ENCODE assay signal across 8 cellular contexts in the genomic region with DNA sequence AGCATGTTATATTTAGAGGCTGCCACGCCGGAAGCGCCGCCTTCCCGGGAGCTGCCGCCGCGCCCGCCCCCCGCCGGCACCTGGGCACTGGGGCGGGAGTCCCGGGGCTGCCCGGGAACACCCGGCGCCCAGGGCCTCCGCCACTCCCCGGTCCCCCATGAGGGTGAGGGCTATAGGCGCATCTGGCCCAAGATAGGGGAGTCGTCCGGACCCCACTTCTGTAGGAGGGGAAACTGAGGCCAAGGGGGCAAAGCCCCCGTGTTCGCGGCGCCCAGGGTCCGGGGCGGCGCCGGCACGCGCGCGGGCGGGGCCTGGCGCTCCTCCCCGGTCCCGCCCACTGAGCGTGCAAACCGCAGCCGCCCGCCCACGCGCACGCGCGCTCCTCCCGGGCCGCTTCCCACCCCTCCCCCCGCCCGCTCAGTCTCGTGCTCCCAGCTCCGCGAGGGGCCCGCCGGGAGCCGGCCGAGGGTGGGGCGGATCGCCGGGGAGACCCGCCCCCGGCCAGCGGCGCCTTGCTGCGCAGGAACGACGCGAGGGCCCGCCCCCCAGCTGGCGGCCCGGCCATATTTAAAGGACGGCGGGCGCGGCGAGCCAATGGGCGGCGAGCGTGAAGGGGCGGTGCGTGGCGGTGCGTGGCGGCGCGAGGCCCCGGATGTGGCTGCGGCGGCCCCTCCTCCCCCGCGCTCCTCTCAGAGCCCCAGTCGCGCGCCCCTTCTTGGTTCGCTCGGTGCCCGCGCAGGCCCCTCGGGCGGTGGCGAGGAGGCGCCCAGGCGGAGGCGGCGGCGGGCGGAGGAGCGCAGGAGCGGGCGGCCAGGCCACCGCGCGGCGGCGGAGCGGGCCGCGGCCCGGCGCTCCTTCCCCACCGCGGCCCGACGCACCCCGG. TPM values are rescaled to one million over a fixed set of nuclear protein-coding genes. Genes with fewer than 3 reads are reported as not detected.
DNase-seq lines count a peak whose midpoint lies in the region; ATAC-seq and TF ChIP-seq lines count a peak whose summit lies in the region.

A gene (plus strand): TSS at position 700 of the 883 bp plus-strand sequence. CDS start 192 bp downstream, outside the sequence.

- no peak for TF ChIP-seq CTCF in BJ (IDR thresholded peaks at IDR 0.05; ENCODE audit: insufficient read depth, low read depth, low read length)

- CTCF ChIA-PET in BJ (lab: Yijun Ruan, JAX) = interaction anchor here (0.6 to 2.8 kb wide), 5 partner anchors 14 to 1593 kb away, joined by 3 to 11 read pairs (median 4); no protein-coding TSS in a partner anchor

- H3K4me3 ChIP-seq in BJ (ENCODE audit: low read depth, low read length) = peak within 1 kb of the TSS; percentile 73

- DNase-seq in BJ (ENCODE audit: low read depth) = peak; percentile 82
- DNase-seq in NCI-H526 (lab: John Stamatoyannopoulos, UW) = peak; percentile 85 to 99
- DNase-seq in activated CD4-positive, alpha-beta T cell treated with anti-CD3 and anti-CD28 coated beads for 48 hours = peak; percentile 97
- peak; percentile 93 to 98 (median 96) for DNase-seq in stimulated activated CD4-positive, alpha-beta T cell treated with anti-CD3 and anti-CD28 coated beads, Interleukin-1b, Interleukin-23, amount 100 ng/mL, for 24 hours (ENCODE audit: low read depth in 4 of 4, low spot score in 1 of 4)

- POLR2A ChIA-PET in BJ (lab: Charles Lee) = no interaction called here

- peak within 1 kb of the TSS; percentile 90 for H3K27ac ChIP-seq in cingulate gyrus (ENCODE audit: low read depth, low read length)
- peak within 1 kb of the TSS; percentile 91 for H3K27ac ChIP-seq in layer of hippocampus (ENCODE audit: low read depth, low read length)

- H3K27me3 ChIP-seq in BJ (ENCODE audit: control insufficient read depth, insufficient read depth, low read length) (peaks cover 11% of the 10 kb centered on the region), layer of hippocampus (ENCODE audit: control insufficient read depth, insufficient read depth, low read length) (peaks cover 3% of the 10 kb centered on the region)

- H3K36me3 ChIP-seq in BJ (ENCODE audit: control insufficient read depth, insufficient read depth, low read length) = peaks cover 14% of the 10 kb centered on the region

- ATAC-seq in GM19324 (IDR thresholded peaks at IDR 0.05; ENCODE audit: low FRiP score, unreplicated experiment) = peak; percentile 83
- peak; percentile 61 for ATAC-seq in HG03460 (IDR thresholded peaks at IDR 0.05; ENCODE audit: unreplicated experiment)

RNA-seq across cellular contexts. Expression of the gene that starts here (rescaled TPM):
- 23.5 and 48.2 TPM in 2 replicates for polyA plus RNA-seq in BJ (2011; rRNA removed)
- 22.5 and 29.6 TPM in 2 replicates for polyA minus RNA-seq in BJ (2011; rRNA and poly(A)+ RNA removed)

Comparison
In these comparisons a context has a peak if more than half of its experiments do, and no peak if none do; other contexts are left out.
1. Peak in every context shown above with its lines: DNase-seq, ATAC-seq, H3K4me3 ChIP-seq and H3K27ac ChIP-seq.